ENCODE assay signal across 9 cellular contexts in genomic region chr2:25340340-25340886, GRCh38. TPM values are rescaled to one million over a fixed set of nuclear protein-coding genes. Genes with fewer than 3 reads are reported as not detected.
A peak's percentile ranks its signal among the peaks of the same experiment; 100 is the strongest.
DNase-seq lines count a peak whose midpoint lies in the region; ATAC-seq and TF ChIP-seq lines count a peak whose summit lies in the region.
"Had no signal": no experiment of that assay in that cellular context is flagged by ENCODE, and none has a peak within 500 bp of the region (broad histone marks: within the 10 kb centered on the region; RNA-seq: fewer than 3 reads in every experiment).

No MANE protein-coding gene starts in this region.

- H3K4me3 ChIP-seq in Caco-2 (ENCODE audit: low read depth, low read length): no peak overlapping the region
- H3K4me3 ChIP-seq in Loucy (ENCODE audit: low read length, poor library complexity, severe bottlenecking): peak overlapping the region; percentile 51
- peak overlapping the region; percentile 47 for H3K4me3 ChIP-seq in iPS-11a (ENCODE audit: low read depth, low read length)
- H3K4me3 ChIP-seq in skin epidermis: peak overlapping the region; percentile 40 to 74 (median 69)

- intact Hi-C loops in Caco-2 (cut with micrococcal nuclease; ENCODE audit: unreplicated experiment): no loop called here

- no peaks in the 10 kb centered on the region for H3K36me3 ChIP-seq in Caco-2 (ENCODE audit: control insufficient read depth, insufficient read depth, low read length)
- H3K36me3 ChIP-seq in Loucy (ENCODE audit: insufficient read depth, low read length): no peaks in the 10 kb centered on the region

- ATAC-seq in activated naive CD4-positive, alpha-beta T cell treated with anti-CD3 and anti-CD28 coated beads, Interleukin-2, amount 50 U/mL, for 72 hours: no peak
- ATAC-seq in HG03159 (IDR thresholded peaks at IDR 0.05; ENCODE audit: unreplicated experiment): no peak

- H3K79me2 ChIP-seq in Loucy (ENCODE audit: insufficient read depth, low read length): peaks cover 27% of the 10 kb centered on the region; the same call in 1 of the 2 replicates

- CTCF ChIA-PET in Caco-2 (lab: Charles Lee): interaction anchor here (0.7 to 1.0 kb wide), 2 partner anchors 19 to 22 kb away, joined by 3 read pairs; no protein-coding TSS in a partner anchor

- BruUV-seq in Caco-2 (replicated peaks; lab: Mats Ljungman, UMichigan): no TSS peak

- H3K4me1 ChIP-seq in Caco-2 (no peaks in the 10 kb centered on the region), Loucy (ENCODE audit: insufficient read depth, low read length, poor library complexity, severe bottlenecking) (peaks cover 21% of the 10 kb centered on the region)

- H3K27ac Mint-ChIP-seq in Caco-2 (ENCODE audit: unreplicated experiment): no peak overlapping the region
- H3K27ac Mint-ChIP-seq in activated naive CD4-positive, alpha-beta T cell treated with anti-CD3 and anti-CD28 coated beads, Interleukin-2, amount 50 U/mL, for 72 hours: peak overlapping the region; percentile 1 to 79

- POLR2A ChIA-PET in Caco-2 (lab: Charles Lee): no interaction called here

- peaks cover 8% of the 10 kb centered on the region for H4K20me1 ChIP-seq in Loucy (ENCODE audit: insufficient read depth, low read length, poor library complexity, severe bottlenecking)

- no peak for TF ChIP-seq CTCF in Caco-2 (IDR thresholded peaks at IDR 0.05; ENCODE audit: insufficient read depth in 1 of 2, low read depth in 1 of 2, low read length in 1 of 2, severe bottlenecking in 1 of 2, unreplicated experiment in 1 of 2)
- no peak for TF ChIP-seq CTCF in Loucy (conservative IDR thresholded peaks at IDR 0.05; ENCODE audit: low read length)

- H3K9me2 ChIP-seq in Loucy (replicated peaks; ENCODE audit: low read depth, low read length): no peaks in the 10 kb centered on the region

- H3K9me3 ChIP-seq in Caco-2: no peaks in the 10 kb centered on the region
- H3K9me3 ChIP-seq in Loucy (ENCODE audit: insufficient read depth, low read depth, low read length): no peaks in the 10 kb centered on the region

- DNase-seq in Caco-2: no peak
- no peak for DNase-seq in activated naive CD4-positive, alpha-beta T cell treated with anti-CD3 and anti-CD28 coated beads, Interleukin-2, amount 50 U/mL, for 72 hours (ENCODE audit: low spot score in 2 of 2)
- no peak for DNase-seq in AG08395 (ENCODE audit: low spot score)
- no peak for DNase-seq in CD1c-positive myeloid dendritic cell (ENCODE audit: extremely low spot score)

- no peak overlapping the region for H3K9ac ChIP-seq in Loucy (ENCODE audit: low read depth, low read length, poor library complexity, severe bottlenecking)
- H3K9ac ChIP-seq: KMS-11 had no signal

- peak overlapping the region; percentile 60 for H3K4me2 ChIP-seq in Loucy (ENCODE audit: low read depth, low read length, poor library complexity, severe bottlenecking)
- H3K4me2 ChIP-seq: KMS-11 had no signal

- H3K4me1 Mint-ChIP-seq in Caco-2 (ENCODE audit: low read depth, unreplicated experiment): no peaks in the 10 kb centered on the region

- peak overlapping the region; percentile 60 for H3K4me3 Mint-ChIP-seq in Caco-2 (ENCODE audit: unreplicated experiment)

- no peaks in the 10 kb centered on the region for H3K27me3 Mint-ChIP-seq in Caco-2 (ENCODE audit: insufficient read depth, unreplicated experiment)

- peaks cover 7% of the 10 kb centered on the region for H3K36me3 Mint-ChIP-seq in Caco-2 (ENCODE audit: insufficient read depth, unreplicated experiment)
- H3K36me3 Mint-ChIP-seq in activated naive CD4-positive, alpha-beta T cell treated with anti-CD3 and anti-CD28 coated beads, Interleukin-2, amount 50 U/mL, for 72 hours: no peaks in the 10 kb centered on the region

- H3K27ac ChIP-seq in skin epidermis: peak overlapping the region in 18 of 21 experiments; percentile 9 to 77 (median 66)
- H3K27ac ChIP-seq: KMS-11 had no signal

- H2AFZ ChIP-seq in Loucy (ENCODE audit: low read length): no peak overlapping the region

- H3K9me3 Mint-ChIP-seq in Caco-2 (ENCODE audit: unreplicated experiment): no peaks in the 10 kb centered on the region
- no peaks in the 10 kb centered on the region for H3K9me3 Mint-ChIP-seq in activated naive CD4-positive, alpha-beta T cell treated with anti-CD3 and anti-CD28 coated beads, Interleukin-2, amount 50 U/mL, for 72 hours

- H3K27me3 ChIP-seq in Caco-2 (replicated peaks; ENCODE audit: control insufficient read depth, insufficient read depth, low read length) (no peaks in the 10 kb centered on the region), Loucy (ENCODE audit: insufficient read depth, low read length, poor library complexity, severe bottlenecking) (no peaks in the 10 kb centered on the region)

- H3F3A ChIP-seq in Loucy (ENCODE audit: low read depth): no peaks in the 10 kb centered on the region

RNA-seq across cellular contexts. Expression of gene DNMT3A, which starts 1.3 kb away (rescaled TPM):
- total RNA-seq in Caco-2 (2022): 62.1 and 72.2 TPM in 2 replicates
- 10 to 100 TPM; 83.1 to 89.6 TPM for total RNA-seq in activated naive CD4-positive, alpha-beta T cell treated with anti-CD3 and anti-CD28 coated beads, Interleukin-2, amount 50 U/mL, for 72 hours
